Comparison of ENCODE assay signal across 1 cellular context in the genomic region with DNA sequence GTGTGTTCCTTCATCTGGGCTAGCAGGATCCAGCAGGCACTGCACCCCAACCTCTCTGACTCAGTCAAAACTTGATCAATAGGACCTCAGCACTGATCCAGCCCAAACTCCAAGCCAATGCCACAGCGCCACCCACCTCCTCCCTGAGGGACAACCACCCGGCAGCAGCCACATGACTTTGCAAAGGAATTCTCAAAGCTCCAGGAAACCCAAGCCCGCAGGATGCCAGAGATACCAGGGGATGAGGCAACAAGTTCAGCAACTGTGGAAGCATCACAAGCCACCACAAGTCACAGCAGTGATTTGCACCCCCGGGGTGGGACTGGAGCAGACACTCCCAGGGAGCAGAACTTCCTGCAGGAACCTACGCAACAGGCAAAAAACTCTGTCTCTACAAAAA.
TF ChIP-seq lines count a peak whose summit lies in the region.

No MANE protein-coding gene starts in this region.

TF ChIP-seq in HepG2, 621 proteins besides CTCF, POLR2A, EP300 and RAD21 (continued from another document and continues in another):
- TF ChIP-seq, protein P1, sequence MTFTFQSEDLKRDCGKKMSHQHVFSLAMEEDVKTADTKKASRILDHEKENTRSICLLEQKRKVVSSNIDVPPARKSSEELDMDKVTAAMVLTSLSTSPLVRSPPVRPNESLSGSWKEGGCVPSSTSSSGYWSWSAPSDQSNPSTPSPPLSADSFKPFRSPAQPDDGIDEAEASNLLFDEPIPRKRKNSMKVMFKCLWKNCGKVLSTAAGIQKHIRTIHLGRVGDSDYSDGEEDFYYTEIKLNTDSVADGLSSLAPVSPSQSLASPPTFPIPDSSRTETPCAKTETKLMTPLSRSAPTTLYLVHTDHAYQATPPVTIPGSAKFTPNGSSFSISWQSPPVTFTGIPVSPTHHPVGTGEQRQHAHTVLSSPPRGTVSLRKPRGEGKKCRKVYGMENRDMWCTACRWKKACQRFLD (CRISPR knock-in tag; IDR thresholded peaks at IDR 0.05; ENCODE audit: borderline replicate concordance): no peak
- TF ChIP-seq, protein P2, sequence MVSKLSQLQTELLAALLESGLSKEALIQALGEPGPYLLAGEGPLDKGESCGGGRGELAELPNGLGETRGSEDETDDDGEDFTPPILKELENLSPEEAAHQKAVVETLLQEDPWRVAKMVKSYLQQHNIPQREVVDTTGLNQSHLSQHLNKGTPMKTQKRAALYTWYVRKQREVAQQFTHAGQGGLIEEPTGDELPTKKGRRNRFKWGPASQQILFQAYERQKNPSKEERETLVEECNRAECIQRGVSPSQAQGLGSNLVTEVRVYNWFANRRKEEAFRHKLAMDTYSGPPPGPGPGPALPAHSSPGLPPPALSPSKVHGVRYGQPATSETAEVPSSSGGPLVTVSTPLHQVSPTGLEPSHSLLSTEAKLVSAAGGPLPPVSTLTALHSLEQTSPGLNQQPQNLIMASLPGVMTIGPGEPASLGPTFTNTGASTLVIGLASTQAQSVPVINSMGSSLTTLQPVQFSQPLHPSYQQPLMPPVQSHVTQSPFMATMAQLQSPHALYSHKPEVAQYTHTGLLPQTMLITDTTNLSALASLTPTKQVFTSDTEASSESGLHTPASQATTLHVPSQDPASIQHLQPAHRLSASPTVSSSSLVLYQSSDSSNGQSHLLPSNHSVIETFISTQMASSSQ (IDR thresholded peaks at IDR 0.05; ENCODE audit: low read depth): no peak
- TF ChIP-seq, protein P2 (CRISPR knock-in tag; IDR thresholded peaks at IDR 0.05; ENCODE audit: borderline replicate concordance): no peak
- TF ChIP-seq TMF1 (CRISPR knock-in tag; IDR thresholded peaks at IDR 0.05; ENCODE audit: low read depth): no peak
- no peak for TF ChIP-seq IKZF4 (CRISPR knock-in tag; IDR thresholded peaks at IDR 0.05; ENCODE audit: borderline replicate concordance, low read depth, not compliant biosample characterization)
- peak; percentile 28; the same call in 1 of the 2 replicates for TF ChIP-seq HNF4A (CRISPR knock-in tag; IDR thresholded peaks at IDR 0.05)
- TF ChIP-seq CEBPB (IDR thresholded peaks at IDR 0.05; ENCODE audit: borderline replicate concordance, low read depth, low read length): peak; percentile 84
- no peak for TF ChIP-seq ZNF20 (CRISPR knock-in tag; IDR thresholded peaks at IDR 0.05)
- TF ChIP-seq, protein P3, sequence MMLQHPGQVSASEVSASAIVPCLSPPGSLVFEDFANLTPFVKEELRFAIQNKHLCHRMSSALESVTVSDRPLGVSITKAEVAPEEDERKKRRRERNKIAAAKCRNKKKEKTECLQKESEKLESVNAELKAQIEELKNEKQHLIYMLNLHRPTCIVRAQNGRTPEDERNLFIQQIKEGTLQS (CRISPR knock-in tag; IDR thresholded peaks at IDR 0.05): peak; percentile 87; the same call in 1 of the 2 replicates
- no peak for TF ChIP-seq ZNF17 (CRISPR knock-in tag; IDR thresholded peaks at IDR 0.05)
- no peak for TF ChIP-seq MZF1 (CRISPR knock-in tag; IDR thresholded peaks at IDR 0.05; ENCODE audit: borderline replicate concordance)
- TF ChIP-seq, protein P4, sequence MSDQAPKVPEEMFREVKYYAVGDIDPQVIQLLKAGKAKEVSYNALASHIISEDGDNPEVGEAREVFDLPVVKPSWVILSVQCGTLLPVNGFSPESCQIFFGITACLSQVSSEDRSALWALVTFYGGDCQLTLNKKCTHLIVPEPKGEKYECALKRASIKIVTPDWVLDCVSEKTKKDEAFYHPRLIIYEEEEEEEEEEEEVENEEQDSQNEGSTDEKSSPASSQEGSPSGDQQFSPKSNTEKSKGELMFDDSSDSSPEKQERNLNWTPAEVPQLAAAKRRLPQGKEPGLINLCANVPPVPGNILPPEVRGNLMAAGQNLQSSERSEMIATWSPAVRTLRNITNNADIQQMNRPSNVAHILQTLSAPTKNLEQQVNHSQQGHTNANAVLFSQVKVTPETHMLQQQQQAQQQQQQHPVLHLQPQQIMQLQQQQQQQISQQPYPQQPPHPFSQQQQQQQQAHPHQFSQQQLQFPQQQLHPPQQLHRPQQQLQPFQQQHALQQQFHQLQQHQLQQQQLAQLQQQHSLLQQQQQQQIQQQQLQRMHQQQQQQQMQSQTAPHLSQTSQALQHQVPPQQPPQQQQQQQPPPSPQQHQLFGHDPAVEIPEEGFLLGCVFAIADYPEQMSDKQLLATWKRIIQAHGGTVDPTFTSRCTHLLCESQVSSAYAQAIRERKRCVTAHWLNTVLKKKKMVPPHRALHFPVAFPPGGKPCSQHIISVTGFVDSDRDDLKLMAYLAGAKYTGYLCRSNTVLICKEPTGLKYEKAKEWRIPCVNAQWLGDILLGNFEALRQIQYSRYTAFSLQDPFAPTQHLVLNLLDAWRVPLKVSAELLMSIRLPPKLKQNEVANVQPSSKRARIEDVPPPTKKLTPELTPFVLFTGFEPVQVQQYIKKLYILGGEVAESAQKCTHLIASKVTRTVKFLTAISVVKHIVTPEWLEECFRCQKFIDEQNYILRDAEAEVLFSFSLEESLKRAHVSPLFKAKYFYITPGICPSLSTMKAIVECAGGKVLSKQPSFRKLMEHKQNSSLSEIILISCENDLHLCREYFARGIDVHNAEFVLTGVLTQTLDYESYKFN (CRISPR knock-in tag; conservative IDR thresholded peaks at IDR 0.05): no peak
- TF ChIP-seq GFI1 (CRISPR knock-in tag; IDR thresholded peaks at IDR 0.05; ENCODE audit: borderline replicate concordance): peak; percentile 76; the same call in 1 of the 2 replicates
- TF ChIP-seq, protein P5, sequence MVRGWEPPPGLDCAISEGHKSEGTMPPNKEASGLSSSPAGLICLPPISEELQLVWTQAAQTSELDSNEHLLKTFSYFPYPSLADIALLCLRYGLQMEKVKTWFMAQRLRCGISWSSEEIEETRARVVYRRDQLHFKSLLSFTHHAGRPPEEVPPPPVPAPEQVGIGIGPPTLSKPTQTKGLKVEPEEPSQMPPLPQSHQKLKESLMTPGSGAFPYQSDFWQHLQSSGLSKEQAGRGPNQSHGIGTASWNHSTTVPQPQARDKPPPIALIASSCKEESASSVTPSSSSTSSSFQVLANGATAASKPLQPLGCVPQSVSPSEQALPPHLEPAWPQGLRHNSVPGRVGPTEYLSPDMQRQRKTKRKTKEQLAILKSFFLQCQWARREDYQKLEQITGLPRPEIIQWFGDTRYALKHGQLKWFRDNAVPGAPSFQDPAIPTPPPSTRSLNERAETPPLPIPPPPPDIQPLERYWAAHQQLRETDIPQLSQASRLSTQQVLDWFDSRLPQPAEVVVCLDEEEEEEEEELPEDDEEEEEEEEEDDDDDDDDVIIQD (CRISPR knock-in tag; IDR thresholded peaks at IDR 0.05; ENCODE audit: low read depth): no peak
- TF ChIP-seq SALL1 (CRISPR knock-in tag; IDR thresholded peaks at IDR 0.05): 0 out of 2 replicates have a peak, but pooled peaks have one; percentile 14
- TF ChIP-seq, protein P6, sequence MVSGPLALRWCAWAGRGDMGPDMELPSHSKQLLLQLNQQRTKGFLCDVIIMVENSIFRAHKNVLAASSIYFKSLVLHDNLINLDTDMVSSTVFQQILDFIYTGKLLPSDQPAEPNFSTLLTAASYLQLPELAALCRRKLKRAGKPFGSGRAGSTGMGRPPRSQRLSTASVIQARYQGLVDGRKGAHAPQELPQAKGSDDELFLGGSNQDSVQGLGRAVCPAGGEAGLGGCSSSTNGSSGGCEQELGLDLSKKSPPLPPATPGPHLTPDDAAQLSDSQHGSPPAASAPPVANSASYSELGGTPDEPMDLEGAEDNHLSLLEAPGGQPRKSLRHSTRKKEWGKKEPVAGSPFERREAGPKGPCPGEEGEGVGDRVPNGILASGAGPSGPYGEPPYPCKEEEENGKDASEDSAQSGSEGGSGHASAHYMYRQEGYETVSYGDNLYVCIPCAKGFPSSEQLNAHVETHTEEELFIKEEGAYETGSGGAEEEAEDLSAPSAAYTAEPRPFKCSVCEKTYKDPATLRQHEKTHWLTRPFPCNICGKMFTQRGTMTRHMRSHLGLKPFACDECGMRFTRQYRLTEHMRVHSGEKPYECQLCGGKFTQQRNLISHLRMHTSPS (CRISPR knock-in tag; IDR thresholded peaks at IDR 0.05; ENCODE audit: low read depth): no peak
- TF ChIP-seq ZSCAN20 (CRISPR knock-in tag; IDR thresholded peaks at IDR 0.05; ENCODE audit: borderline replicate concordance): no peak
- no peak for TF ChIP-seq ZNF567 (CRISPR knock-in tag; IDR thresholded peaks at IDR 0.05; ENCODE audit: borderline replicate concordance)
- TF ChIP-seq, protein P7, sequence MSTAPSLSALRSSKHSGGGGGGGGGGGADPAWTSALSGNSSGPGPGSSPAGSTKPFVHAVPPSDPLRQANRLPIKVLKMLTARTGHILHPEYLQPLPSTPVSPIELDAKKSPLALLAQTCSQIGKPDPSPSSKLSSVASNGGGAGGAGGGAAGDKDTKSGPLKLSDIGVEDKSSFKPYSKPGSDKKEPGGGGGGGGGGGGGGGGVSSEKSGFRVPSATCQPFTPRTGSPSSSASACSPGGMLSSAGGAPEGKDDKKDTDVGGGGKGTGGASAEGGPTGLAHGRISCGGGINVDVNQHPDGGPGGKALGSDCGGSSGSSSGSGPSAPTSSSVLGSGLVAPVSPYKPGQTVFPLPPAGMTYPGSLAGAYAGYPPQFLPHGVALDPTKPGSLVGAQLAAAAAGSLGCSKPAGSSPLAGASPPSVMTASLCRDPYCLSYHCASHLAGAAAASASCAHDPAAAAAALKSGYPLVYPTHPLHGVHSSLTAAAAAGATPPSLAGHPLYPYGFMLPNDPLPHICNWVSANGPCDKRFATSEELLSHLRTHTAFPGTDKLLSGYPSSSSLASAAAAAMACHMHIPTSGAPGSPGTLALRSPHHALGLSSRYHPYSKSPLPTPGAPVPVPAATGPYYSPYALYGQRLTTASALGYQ (CRISPR knock-in tag; IDR thresholded peaks at IDR 0.05): no peak
- no peak for TF ChIP-seq SMARCC2 (IDR thresholded peaks at IDR 0.05)
- no peak for TF ChIP-seq SETDB1 (CRISPR knock-in tag; IDR thresholded peaks at IDR 0.05; ENCODE audit: borderline replicate concordance)
- no peak for TF ChIP-seq NCOR1 (IDR thresholded peaks at IDR 0.05; ENCODE audit: borderline replicate concordance, low read length)
- peak; percentile 44 for TF ChIP-seq FOSL2 (CRISPR knock-in tag; IDR thresholded peaks at IDR 0.05)
- TF ChIP-seq SP4 (CRISPR knock-in tag; IDR thresholded peaks at IDR 0.05): no peak
- no peak for TF ChIP-seq DMAP1 (CRISPR knock-in tag; IDR thresholded peaks at IDR 0.05)
- TF ChIP-seq MAZ (IDR thresholded peaks at IDR 0.05; ENCODE audit: borderline replicate concordance, low read depth, low read length): no peak
- TF ChIP-seq MAZ (CRISPR knock-in tag; IDR thresholded peaks at IDR 0.05; ENCODE audit: low read depth): no peak
- TF ChIP-seq, protein P8, sequence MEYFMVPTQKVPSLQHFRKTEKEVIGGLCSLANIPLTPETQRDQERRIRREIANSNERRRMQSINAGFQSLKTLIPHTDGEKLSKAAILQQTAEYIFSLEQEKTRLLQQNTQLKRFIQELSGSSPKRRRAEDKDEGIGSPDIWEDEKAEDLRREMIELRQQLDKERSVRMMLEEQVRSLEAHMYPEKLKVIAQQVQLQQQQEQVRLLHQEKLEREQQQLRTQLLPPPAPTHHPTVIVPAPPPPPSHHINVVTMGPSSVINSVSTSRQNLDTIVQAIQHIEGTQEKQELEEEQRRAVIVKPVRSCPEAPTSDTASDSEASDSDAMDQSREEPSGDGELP (IDR thresholded peaks at IDR 0.05; ENCODE audit: borderline replicate concordance, low read depth): no peak
- no peak for TF ChIP-seq SOX13 (IDR thresholded peaks at IDR 0.05)
- peak in 1 of 2 experiments; percentile 33; a peak in 1 of 4 replicates for TF ChIP-seq SOX13 (CRISPR knock-in tag; conservative IDR thresholded peaks at IDR 0.05 in 1 of 2, IDR thresholded peaks at IDR 0.05 in 1 of 2)
- TF ChIP-seq ZNF569 (CRISPR knock-in tag; IDR thresholded peaks at IDR 0.05; ENCODE audit: borderline replicate concordance): no peak
- no peak for TF ChIP-seq PHF21A (CRISPR knock-in tag; IDR thresholded peaks at IDR 0.05)
- TF ChIP-seq SP140L (CRISPR knock-in tag; IDR thresholded peaks at IDR 0.05; ENCODE audit: borderline replicate concordance): no peak
- TF ChIP-seq, protein P9, sequence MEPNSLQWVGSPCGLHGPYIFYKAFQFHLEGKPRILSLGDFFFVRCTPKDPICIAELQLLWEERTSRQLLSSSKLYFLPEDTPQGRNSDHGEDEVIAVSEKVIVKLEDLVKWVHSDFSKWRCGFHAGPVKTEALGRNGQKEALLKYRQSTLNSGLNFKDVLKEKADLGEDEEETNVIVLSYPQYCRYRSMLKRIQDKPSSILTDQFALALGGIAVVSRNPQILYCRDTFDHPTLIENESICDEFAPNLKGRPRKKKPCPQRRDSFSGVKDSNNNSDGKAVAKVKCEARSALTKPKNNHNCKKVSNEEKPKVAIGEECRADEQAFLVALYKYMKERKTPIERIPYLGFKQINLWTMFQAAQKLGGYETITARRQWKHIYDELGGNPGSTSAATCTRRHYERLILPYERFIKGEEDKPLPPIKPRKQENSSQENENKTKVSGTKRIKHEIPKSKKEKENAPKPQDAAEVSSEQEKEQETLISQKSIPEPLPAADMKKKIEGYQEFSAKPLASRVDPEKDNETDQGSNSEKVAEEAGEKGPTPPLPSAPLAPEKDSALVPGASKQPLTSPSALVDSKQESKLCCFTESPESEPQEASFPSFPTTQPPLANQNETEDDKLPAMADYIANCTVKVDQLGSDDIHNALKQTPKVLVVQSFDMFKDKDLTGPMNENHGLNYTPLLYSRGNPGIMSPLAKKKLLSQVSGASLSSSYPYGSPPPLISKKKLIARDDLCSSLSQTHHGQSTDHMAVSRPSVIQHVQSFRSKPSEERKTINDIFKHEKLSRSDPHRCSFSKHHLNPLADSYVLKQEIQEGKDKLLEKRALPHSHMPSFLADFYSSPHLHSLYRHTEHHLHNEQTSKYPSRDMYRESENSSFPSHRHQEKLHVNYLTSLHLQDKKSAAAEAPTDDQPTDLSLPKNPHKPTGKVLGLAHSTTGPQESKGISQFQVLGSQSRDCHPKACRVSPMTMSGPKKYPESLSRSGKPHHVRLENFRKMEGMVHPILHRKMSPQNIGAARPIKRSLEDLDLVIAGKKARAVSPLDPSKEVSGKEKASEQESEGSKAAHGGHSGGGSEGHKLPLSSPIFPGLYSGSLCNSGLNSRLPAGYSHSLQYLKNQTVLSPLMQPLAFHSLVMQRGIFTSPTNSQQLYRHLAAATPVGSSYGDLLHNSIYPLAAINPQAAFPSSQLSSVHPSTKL (CRISPR knock-in tag; IDR thresholded peaks at IDR 0.05): peak; percentile 36; the same call in 1 of the 2 replicates
